Comparison of ENCODE assay signal across 9 cellular contexts in the genomic region with DNA sequence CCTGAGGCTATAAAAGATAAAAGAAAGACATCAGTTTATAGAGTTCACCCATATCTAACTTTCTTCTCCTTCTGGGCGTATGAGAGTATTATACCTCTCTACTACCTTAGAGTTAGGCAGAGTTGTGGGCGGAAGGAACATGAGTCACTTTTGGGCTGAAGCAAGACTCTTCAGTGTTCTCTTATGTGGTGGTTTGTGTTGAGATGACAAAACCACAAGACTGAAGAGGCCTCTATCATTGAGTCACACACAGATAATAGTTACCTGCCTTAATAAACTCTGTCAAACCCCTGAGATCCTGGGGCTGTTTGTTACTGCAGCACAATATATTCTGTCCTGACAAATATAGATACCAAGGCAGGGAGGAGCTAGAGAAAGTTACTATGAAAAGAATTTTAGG.
A peak's percentile ranks its signal among the peaks of the same experiment; 100 is the strongest.
DNase-seq lines count a peak whose midpoint lies in the region; ATAC-seq and TF ChIP-seq lines count a peak whose summit lies in the region.
"Had no signal": no experiment of that assay in that cellular context is flagged by ENCODE, and none has a peak within 500 bp of the region (broad histone marks: within the 10 kb centered on the region; RNA-seq: fewer than 3 reads in every experiment).

No MANE protein-coding gene starts in this region.

- H3K4me3 Mint-ChIP-seq in activated T-cell treated with anti-CD3 and anti-CD28 coated beads, Interleukin-2, amount 50 U/mL, for 4 hours = no peak overlapping the region

- TF ChIP-seq CTCF in spleen (IDR thresholded peaks at IDR 0.05 in 8 of 11, conservative IDR thresholded peaks at IDR 0.05 in 3 of 11) = no peak
- no peak for TF ChIP-seq CTCF in thyroid gland (IDR thresholded peaks at IDR 0.05)

- peaks cover 6% of the 10 kb centered on the region for H3K9me3 Mint-ChIP-seq in activated T-cell treated with anti-CD3 and anti-CD28 coated beads, Interleukin-2, amount 50 U/mL, for 4 hours

- H3K4me3 ChIP-seq in spleen (no peak overlapping the region), thyroid gland (replicated peaks in 1 of 3) (no peak overlapping the region)
- H3K4me3 ChIP-seq: pancreas had no signal

- 44 to 71% (median 57%) methylated on average over 2 of the region's 2 CpGs for WGBS in spleen, 5 donors
- WGBS in thyroid gland, 2 donors = 87 to 96% methylated on average over 2 of the region's 2 CpGs

- no peaks in the 10 kb centered on the region for H3K9me3 ChIP-seq in spleen
- H3K9me3 ChIP-seq in thyroid gland = no peaks in the 10 kb centered on the region
- H3K9me3 ChIP-seq: pancreas had no signal

- peaks cover 1% of the 10 kb centered on the region for H3K27me3 Mint-ChIP-seq in activated T-cell treated with anti-CD3 and anti-CD28 coated beads, Interleukin-2, amount 50 U/mL, for 4 hours (ENCODE audit: low read depth)

- peaks cover 0 to 17% (median 8%) of the 10 kb centered on the region in 6 donors for H3K4me1 ChIP-seq in spleen
- H3K4me1 ChIP-seq in thyroid gland = no peaks in the 10 kb centered on the region

- no peaks in the 10 kb centered on the region for H3K36me3 ChIP-seq in spleen
- H3K36me3 ChIP-seq in thyroid gland = no peaks in the 10 kb centered on the region
- H3K36me3 ChIP-seq: pancreas had no signal

- peak; percentile 66 for ATAC-seq in HG03460 (IDR thresholded peaks at IDR 0.05; ENCODE audit: unreplicated experiment)
- peak; percentile 96 to 99 for ATAC-seq in activated T-cell treated with anti-CD3 and anti-CD28 coated beads, Interleukin-2, amount 50 U/mL, for 4 hours

- H3K4me1 Mint-ChIP-seq in activated T-cell treated with anti-CD3 and anti-CD28 coated beads, Interleukin-2, amount 50 U/mL, for 4 hours (ENCODE audit: low read depth) = peaks cover 19% of the 10 kb centered on the region

- H3K36me3 Mint-ChIP-seq in activated T-cell treated with anti-CD3 and anti-CD28 coated beads, Interleukin-2, amount 50 U/mL, for 4 hours (ENCODE audit: insufficient read depth) = no peaks in the 10 kb centered on the region

- no peak for TF ChIP-seq POLR2A in spleen (IDR thresholded peaks at IDR 0.05)
- TF ChIP-seq POLR2A in thyroid gland (IDR thresholded peaks at IDR 0.05) = no peak

- peak; percentile 58 for DNase-seq in stimulated activated naive CD4-positive, alpha-beta T cell treated with Interleukin-2 at 50 U/mL for 16 hours (lab: John Stamatoyannopoulos, UW)
- no peak for DNase-seq in stimulated activated naive CD4-positive, alpha-beta T cell (lab: John Stamatoyannopoulos, UW)
- peak; percentile 6 for DNase-seq in activated T-cell treated with anti-CD3 and anti-CD28 coated beads, Interleukin-2, amount 50 U/mL, for 4 hours
- no peak for DNase-seq in spleen
- no peak for DNase-seq in thyroid gland
- DNase-seq in middle frontal gyrus (ENCODE audit: extremely low spot score, low spot score) = no peak
- DNase-seq in COLO829 (ENCODE audit: low spot score) = no peak
- DNase-seq: pancreas had no signal

- intact Hi-C loops in spleen (cut with DNase I; ENCODE audit: low total_unique reads) = no loop called here
- intact Hi-C loops in thyroid gland (cut with DNase I) = no loop called here

- no peaks in the 10 kb centered on the region for H3K27me3 ChIP-seq in spleen (replicated peaks in 1 of 7)
- H3K27me3 ChIP-seq in thyroid gland = no peaks in the 10 kb centered on the region
- H3K27me3 ChIP-seq: pancreas had no signal

- peak overlapping the region in 7 of 8 donors; percentile 52 to 79 (median 69) for H3K27ac ChIP-seq in spleen
- H3K27ac ChIP-seq in thyroid gland = no peak overlapping the region
- H3K27ac ChIP-seq: pancreas had no signal

Comparison
In these comparisons a context has a peak if more than half of its experiments do, and no peak if none do; other contexts are left out.
1. DNase-seq: peak in stimulated activated naive CD4-positive, alpha-beta T cell treated with Interleukin-2 at 50 U/mL for 16 hours (single experiment) and activated T-cell treated with anti-CD3 and anti-CD28 coated beads, Interleukin-2, amount 50 U/mL, for 4 hours (single experiment); none in stimulated activated naive CD4-positive, alpha-beta T cell (0 of 6), spleen (single experiment), thyroid gland (0 of 2), middle frontal gyrus (single experiment) and COLO829 (single experiment).
2. H3K27ac ChIP-seq: peak in spleen (7 of 8); none in thyroid gland (0 of 3).